11 cellular contexts compared by ENCODE assay signal in genomic region chr2:167140767-167141166, GRCh38.
DNase-seq lines count a peak whose midpoint lies in the region; ATAC-seq, FAIRE-seq and TF ChIP-seq lines count a peak whose summit lies in the region.
"Had no signal": no experiment of that assay in that cellular context is flagged by ENCODE, and none has a peak within 500 bp of the region (broad histone marks: within the 10 kb centered on the region; RNA-seq: fewer than 3 reads in every experiment).

No MANE protein-coding gene starts in this region.

- H3K9me3 Mint-ChIP-seq in brain = no peaks in the 10 kb centered on the region
- H3K9me3 Mint-ChIP-seq: CD8-positive, alpha-beta T cell had no signal

- peak overlapping the region in 1 of 5 experiments; percentile 12 for H3K4me3 Mint-ChIP-seq in brain
- H3K4me3 Mint-ChIP-seq: CD8-positive, alpha-beta T cell had no signal

- ATAC-seq in GM21529 (IDR thresholded peaks at IDR 0.05; ENCODE audit: unreplicated experiment) (no peak), GM18517 (IDR thresholded peaks at IDR 0.05; ENCODE audit: unreplicated experiment) (no peak)
- ATAC-seq: CD8-positive, alpha-beta T cell had no signal

- peaks cover 7% of the 10 kb centered on the region for H3K27me3 Mint-ChIP-seq in brain

- FAIRE-seq in islet of Langerhans (lab: Jason Lieb, UNC) = peak; percentile 21

- no peaks in the 10 kb centered on the region for H3K79me2 ChIP-seq in ACC112 (ENCODE audit: control insufficient read depth, insufficient read depth, low read length, unreplicated experiment)

- H3K27me3 ChIP-seq in ACC112 (ENCODE audit: insufficient read depth, low read length) = no peaks in the 10 kb centered on the region
- H3K27me3 ChIP-seq: esophagus squamous epithelium had no signal

- DNase-seq in HT-29 (ENCODE audit: low spot score) = peak; percentile 43
- DNase-seq in NCI-H2227 treated with DMSO at 0.1 percent for 48 hours (lab: John Stamatoyannopoulos, UW) = no peak
- DNase-seq in T-helper 9 cell = no peak
- DNase-seq: CD8-positive, alpha-beta T cell; esophagus squamous epithelium; nucleus accumbens had no signal

- peaks cover 29% of the 10 kb centered on the region for H3K4me1 ChIP-seq in ACC112 (ENCODE audit: control insufficient read depth, insufficient read depth, low read length, unreplicated experiment)
- H3K4me1 ChIP-seq: esophagus squamous epithelium had no signal

- peaks cover 30% of the 10 kb centered on the region for H3K4me1 Mint-ChIP-seq in brain

- no peaks in the 10 kb centered on the region for H3K36me3 ChIP-seq in ACC112 (ENCODE audit: insufficient read depth, low read length)
- H3K36me3 ChIP-seq: esophagus squamous epithelium had no signal

- no peaks in the 10 kb centered on the region for H3K36me3 Mint-ChIP-seq in brain
- H3K36me3 Mint-ChIP-seq: CD8-positive, alpha-beta T cell had no signal

- TF ChIP-seq CTCF in brain (conservative IDR thresholded peaks at IDR 0.05) = no peak

- no peak overlapping the region for H3K4me3 ChIP-seq in ACC112 (ENCODE audit: low read depth, low read length)
- H3K4me3 ChIP-seq: esophagus squamous epithelium had no signal

- no peak overlapping the region for H2AFZ ChIP-seq in ACC112 (ENCODE audit: low read length, unreplicated experiment)

- peak overlapping the region; percentile 70; the same call in 1 of the 2 replicates for H3K27ac ChIP-seq in ACC112 (ENCODE audit: low read depth, low read length)
- H3K27ac ChIP-seq: esophagus squamous epithelium had no signal

- peak overlapping the region in 3 of 5 experiments; percentile 75 to 94 (median 80) for H3K27ac Mint-ChIP-seq in brain
- H3K27ac Mint-ChIP-seq: CD8-positive, alpha-beta T cell had no signal
